Comparison of ENCODE assay signal across 9 cellular contexts in the genomic region with DNA sequence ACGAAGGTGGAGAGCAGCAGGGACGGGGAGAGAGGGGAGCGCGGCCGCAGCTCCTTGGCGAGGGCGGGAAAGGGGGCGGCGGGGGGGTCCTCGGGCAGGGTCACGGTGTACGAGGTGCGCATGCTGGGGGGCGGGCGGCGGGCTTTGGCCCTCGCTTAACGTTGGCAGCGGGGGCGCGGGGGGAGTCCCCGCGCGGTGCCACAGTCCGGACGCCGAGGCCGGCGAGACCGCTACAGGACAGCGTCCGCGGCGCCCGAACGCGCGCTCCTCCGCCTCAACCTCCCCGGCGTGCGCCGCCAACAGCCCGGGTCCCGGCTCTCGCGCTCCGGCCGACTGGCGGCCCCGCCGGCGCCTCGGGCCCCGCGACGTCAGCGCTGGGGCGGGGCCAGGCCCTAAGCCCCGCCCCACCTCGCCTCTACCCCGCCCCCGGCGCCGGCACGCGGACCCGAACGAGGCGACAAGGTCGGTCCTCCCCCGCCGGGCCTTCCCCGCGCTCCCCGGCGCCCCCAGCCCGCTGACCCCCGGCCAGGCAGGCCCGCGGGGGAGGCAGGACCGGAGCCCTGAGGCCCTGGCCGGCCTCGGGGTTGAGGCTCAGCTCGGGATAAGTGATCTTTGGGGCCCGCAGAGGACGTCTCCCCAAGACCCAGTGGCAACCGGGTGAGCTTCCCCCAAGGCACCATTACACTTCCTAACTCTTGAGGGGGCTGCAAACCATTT. TPM values are rescaled to one million over a fixed set of nuclear protein-coding genes. Genes with fewer than 3 reads are reported as not detected.
DNase-seq lines count a peak whose midpoint lies in the region; ATAC-seq, FAIRE-seq and TF ChIP-seq lines count a peak whose summit lies in the region.
"Had no signal": no experiment of that assay in that cellular context is flagged by ENCODE, and none has a peak within 500 bp of the region (broad histone marks: within the 10 kb centered on the region; RNA-seq: fewer than 3 reads in every experiment).

No MANE protein-coding gene starts in this region.

- DNase-seq in GM12892 (ENCODE audit: insufficient read length), result peak; percentile 74
- DNase-seq in NCI-H146 (lab: John Stamatoyannopoulos, UW), result peak; percentile 56
- peak; percentile 53 for DNase-seq in activated T-cell treated with anti-CD3 and anti-CD28 coated beads for 4 hours
- no peak for DNase-seq in epithelial cell of proximal tubule (ENCODE audit: low read depth)
- DNase-seq in stimulated activated naive CD8-positive, alpha-beta T cell treated with anti-CD3 and anti-CD28 coated beads, Interleukin-15, Interleukin-2, amounts not matched to agents 100 U/mL and 50 U/mL, for 24 hours, result peak; percentile 68
- DNase-seq in NCI-H1436 treated with DMSO at 0.1 percent for 48 hours (lab: John Stamatoyannopoulos, UW), result no peak
- no peak for DNase-seq in cortex of kidney (lab: John Stamatoyannopoulos, UW)

- H3K36me3 ChIP-seq in muscle layer of duodenum (ENCODE audit: control insufficient read depth in 1 of 2, insufficient read depth in 2 of 2, low read length in 2 of 2), result peaks cover 0 to 11% of the 10 kb centered on the region in 2 donors

- peaks cover 10% of the 10 kb centered on the region for H3K27me3 ChIP-seq in muscle layer of duodenum (ENCODE audit: low read depth, low read length)

- TF ChIP-seq CTCF in epithelial cell of proximal tubule (conservative IDR thresholded peaks at IDR 0.05; ENCODE audit: low read depth, low read length), result no peak

- peak; percentile 77 for ATAC-seq in stimulated activated naive CD8-positive, alpha-beta T cell treated with anti-CD3 and anti-CD28 coated beads, Interleukin-15, Interleukin-2, amounts not matched to agents 100 U/mL and 50 U/mL, for 24 hours

- H3K4me3 ChIP-seq in epithelial cell of proximal tubule (ENCODE audit: low read depth, low read length), result peak overlapping the region; percentile 67
- peak overlapping the region; percentile 21 to 46 for H3K4me3 ChIP-seq in muscle layer of duodenum (ENCODE audit: low read depth in 1 of 2, low read length in 2 of 2)

- TF ChIP-seq POLR2A in GM12892 (IDR thresholded peaks at IDR 0.05; ENCODE audit: low read depth, low read length), result no peak

- peak; percentile 74 for FAIRE-seq in GM12892 (lab: Jason Lieb, UNC)

- H3K27ac ChIP-seq in muscle layer of duodenum (ENCODE audit: low read length), result peak overlapping the region; percentile 60

- H3K9me3 ChIP-seq in muscle layer of duodenum (ENCODE audit: control insufficient read depth in 1 of 2, low read length in 2 of 2), result no peaks in the 10 kb centered on the region

- peaks cover 36 to 69% of the 10 kb centered on the region in 2 donors for H3K4me1 ChIP-seq in muscle layer of duodenum (ENCODE audit: control insufficient read depth in 1 of 2, insufficient read depth in 2 of 2, low read length in 2 of 2)

RNA-seq across cellular contexts. Expression of gene USP2, which starts 17.5 kb away (rescaled TPM):
- polyA plus RNA-seq in GM12892 (2012; ENCODE audit: missing spikeins), result 1.4 TPM
- 0.63 and 1.1 TPM in 2 replicates for total RNA-seq in epithelial cell of proximal tubule

RNA-seq across cellular contexts. Expression of gene MFRP, which starts 17.5 kb away (rescaled TPM):
- polyA plus RNA-seq in GM12892 (2012; ENCODE audit: missing spikeins), result not detected
- total RNA-seq in epithelial cell of proximal tubule, result not detected in 2 replicates
- total RNA-seq: T-helper 1 cell treated with Interleukin-12 subunit alpha and Interleukin-12 subunit beta and Interleukin-4 antibody, amounts not matched to agents 30 ng/mL and 1 ng/mL, for 36 hours had no signal

RNA-seq across cellular contexts. Expression of gene C1QTNF5, which starts 23.3 kb away (rescaled TPM):
- polyA plus RNA-seq in GM12892 (2012; ENCODE audit: missing spikeins), result not detected
- total RNA-seq in epithelial cell of proximal tubule, result 0.87 and 1.8 TPM in 2 replicates
- total RNA-seq: T-helper 1 cell treated with Interleukin-12 subunit alpha and Interleukin-12 subunit beta and Interleukin-4 antibody, amounts not matched to agents 30 ng/mL and 1 ng/mL, for 36 hours had no signal

RNA-seq across cellular contexts. Expression of gene RNF26, which starts 29.7 kb away (rescaled TPM):
- 8.6 TPM for polyA plus RNA-seq in GM12892 (2012; ENCODE audit: missing spikeins)
- 18.6 and 21.8 TPM in 2 replicates for total RNA-seq in epithelial cell of proximal tubule

RNA-seq across cellular contexts. Expression of gene MCAM, which starts 47.1 kb away (rescaled TPM):
- polyA plus RNA-seq in GM12892 (2012; ENCODE audit: missing spikeins), result 3.1 TPM
- total RNA-seq in epithelial cell of proximal tubule, result 660 and 1,105 TPM in 2 replicates

Comparison
In these comparisons a context has a peak if more than half of its experiments do, and no peak if none do; other contexts are left out.
1. DNase-seq: peak in GM12892 (single experiment), NCI-H146 (single experiment), activated T-cell treated with anti-CD3 and anti-CD28 coated beads for 4 hours (single experiment) and stimulated activated naive CD8-positive, alpha-beta T cell treated with anti-CD3 and anti-CD28 coated beads, Interleukin-15, Interleukin-2, amounts not matched to agents 100 U/mL and 50 U/mL, for 24 hours (single experiment); none in epithelial cell of proximal tubule (single experiment), NCI-H1436 treated with DMSO at 0.1 percent for 48 hours (single experiment) and cortex of kidney (single experiment).